21 cellular contexts compared by ENCODE assay signal in genomic region chr6:158635427-158636073, GRCh38. TPM values are rescaled to one million over a fixed set of nuclear protein-coding genes. Genes with fewer than 3 reads are reported as not detected.
DNase-seq lines count a peak whose midpoint lies in the region; FAIRE-seq lines count a peak whose summit lies in the region.
"Had no signal": no experiment of that assay in that cellular context is flagged by ENCODE, and none has a peak within 500 bp of the region (broad histone marks: within the 10 kb centered on the region; RNA-seq: fewer than 3 reads in every experiment).

No MANE protein-coding gene starts in this region.

- H3K4me3 Mint-ChIP-seq in activated CD4-positive, alpha-beta T cell treated with anti-CD3 and anti-CD28 coated beads, Interleukin-2, amount 10 ng/mL, durations not matched to agents 24 days and 14 days = no peak overlapping the region
- H3K4me3 Mint-ChIP-seq in activated naive CD8-positive, alpha-beta T cell treated with anti-CD3 and anti-CD28 coated beads for 36 hours = no peak overlapping the region
- H3K4me3 Mint-ChIP-seq: neural progenitor cell had no signal

- H3K4me3 ChIP-seq in muscle layer of colon (ENCODE audit: low read depth in 1 of 2, low read length in 2 of 2) = no peak overlapping the region
- H3K4me3 ChIP-seq: A549, adrenal gland, neural progenitor cell, SJCRH30 had no signal

- peak; percentile 14 for FAIRE-seq in GM19239 (lab: Jason Lieb, UNC)
- FAIRE-seq: A549, keratinocyte had no signal

- peaks cover 45% of the 10 kb centered on the region for H3K36me3 ChIP-seq in muscle layer of colon (ENCODE audit: insufficient read depth, low read length)
- H3K36me3 ChIP-seq: neural progenitor cell had no signal

- no peak overlapping the region for H3K9ac ChIP-seq in muscle layer of colon (ENCODE audit: low read length)
- H3K9ac ChIP-seq: neural progenitor cell had no signal

- peaks cover 15% of the 10 kb centered on the region for H3K4me1 ChIP-seq in muscle layer of colon (ENCODE audit: insufficient read depth, low read length)
- H3K4me1 ChIP-seq: SJCRH30 had no signal

- intact Hi-C loops in activated CD4-positive, alpha-beta T cell treated with anti-CD3 and anti-CD28 coated beads, Interleukin-2, amount 10 ng/mL, durations not matched to agents 24 days and 14 days (cut with micrococcal nuclease) = no loop called here

- H3K9me3 Mint-ChIP-seq in activated CD4-positive, alpha-beta T cell treated with anti-CD3 and anti-CD28 coated beads, Interleukin-2, amount 10 ng/mL, durations not matched to agents 24 days and 14 days = no peaks in the 10 kb centered on the region
- no peaks in the 10 kb centered on the region for H3K9me3 Mint-ChIP-seq in activated naive CD8-positive, alpha-beta T cell treated with anti-CD3 and anti-CD28 coated beads for 36 hours
- H3K9me3 Mint-ChIP-seq: neural progenitor cell had no signal

- no peaks in the 10 kb centered on the region for H3K27me3 ChIP-seq in muscle layer of colon (ENCODE audit: control insufficient read depth in 1 of 2, insufficient read depth in 2 of 2, low read length in 2 of 2)
- H3K27me3 ChIP-seq: adrenal gland, neural progenitor cell, SJCRH30 had no signal

- H3K27ac ChIP-seq in muscle layer of colon (ENCODE audit: low read depth, low read length) = peak overlapping the region; percentile 2
- H3K27ac ChIP-seq: A549, adrenal gland, C4-2B, neural progenitor cell, SJCRH30 had no signal

- peaks cover 66% of the 10 kb centered on the region for H3K36me3 Mint-ChIP-seq in activated CD4-positive, alpha-beta T cell treated with anti-CD3 and anti-CD28 coated beads, Interleukin-2, amount 10 ng/mL, durations not matched to agents 24 days and 14 days (ENCODE audit: low read depth)
- H3K36me3 Mint-ChIP-seq in activated naive CD8-positive, alpha-beta T cell treated with anti-CD3 and anti-CD28 coated beads for 36 hours = peaks cover 60% of the 10 kb centered on the region

- no peak for DNase-seq in activated CD4-positive, alpha-beta T cell treated with anti-CD3 and anti-CD28 coated beads, Interleukin-2, amount 10 ng/mL, durations not matched to agents 24 days and 14 days
- no peak for DNase-seq in activated CD4-positive, alpha-beta T cell treated with anti-CD3 and anti-CD28 coated beads, Interleukin-2, amount 50 U/mL, for 48 hours
- DNase-seq in GM19239 (ENCODE audit: insufficient read length, low spot score) (no peak), NCI-H2029 treated with DMSO at 0.1 percent for 48 hours (lab: John Stamatoyannopoulos, UW) (no peak), AML-193 (lab: John Stamatoyannopoulos, UW) (no peak)
- no peak for DNase-seq in activated naive CD8-positive, alpha-beta T cell treated with anti-CD3 and anti-CD28 coated beads for 36 hours
- no peak for DNase-seq in activated CD4-positive, CD25-positive, alpha-beta regulatory T cell treated with anti-CD3 and anti-CD28 coated beads, Interleukin-2, amount 50 U/mL, for 72 hours
- DNase-seq: adrenal gland; caudate nucleus; DMS79 treated with DMSO at 0.1 percent for 48 hours; effector CD8-positive, alpha-beta T cell; NCI-H2029; NCI-H524; retina; SJCRH30; stimulated activated naive CD4-positive, alpha-beta T cell treated with Interleukin-2 at 50 U/mL for 16 hours had no signal

- no peaks in the 10 kb centered on the region for H3K27me3 Mint-ChIP-seq in activated CD4-positive, alpha-beta T cell treated with anti-CD3 and anti-CD28 coated beads, Interleukin-2, amount 10 ng/mL, durations not matched to agents 24 days and 14 days
- H3K27me3 Mint-ChIP-seq in activated naive CD8-positive, alpha-beta T cell treated with anti-CD3 and anti-CD28 coated beads for 36 hours = no peaks in the 10 kb centered on the region

- H3K9me3 ChIP-seq in muscle layer of colon (ENCODE audit: low read length) = no peaks in the 10 kb centered on the region
- H3K9me3 ChIP-seq: A549, adrenal gland, SJCRH30 had no signal

- peak overlapping the region; percentile 72 for H3K27ac Mint-ChIP-seq in activated CD4-positive, alpha-beta T cell treated with anti-CD3 and anti-CD28 coated beads, Interleukin-2, amount 10 ng/mL, durations not matched to agents 24 days and 14 days
- peak overlapping the region; percentile 68 for H3K27ac Mint-ChIP-seq in activated naive CD8-positive, alpha-beta T cell treated with anti-CD3 and anti-CD28 coated beads for 36 hours
- H3K27ac Mint-ChIP-seq: neural progenitor cell had no signal

- peaks cover 52% of the 10 kb centered on the region for H3K4me1 Mint-ChIP-seq in activated CD4-positive, alpha-beta T cell treated with anti-CD3 and anti-CD28 coated beads, Interleukin-2, amount 10 ng/mL, durations not matched to agents 24 days and 14 days
- H3K4me1 Mint-ChIP-seq in activated naive CD8-positive, alpha-beta T cell treated with anti-CD3 and anti-CD28 coated beads for 36 hours = peaks cover 61% of the 10 kb centered on the region

RNA-seq across cellular contexts. Expression of gene DYNLT1, which starts 9.0 kb away (rescaled TPM):
- 103 and 110 TPM in 2 replicates for total RNA-seq in activated CD4-positive, alpha-beta T cell treated with anti-CD3 and anti-CD28 coated beads, Interleukin-2, amount 10 ng/mL, durations not matched to agents 24 days and 14 days
- total RNA-seq in activated naive CD8-positive, alpha-beta T cell treated with anti-CD3 and anti-CD28 coated beads for 36 hours = 10 to 100 TPM; 70.9 to 74.2 TPM

RNA-seq across cellular contexts. Expression of gene SYTL3, which starts 14.3 kb away (rescaled TPM):
- 102 and 106 TPM in 2 replicates for total RNA-seq in activated CD4-positive, alpha-beta T cell treated with anti-CD3 and anti-CD28 coated beads, Interleukin-2, amount 10 ng/mL, durations not matched to agents 24 days and 14 days
- total RNA-seq in activated naive CD8-positive, alpha-beta T cell treated with anti-CD3 and anti-CD28 coated beads for 36 hours = 100 to 1,000 TPM in 1 of 2 experiments, 10 to 100 TPM in 1; 97.8 to 101 TPM
